ENCODE assay signal across 8 cellular contexts in genomic region chr1:108816049-108816882, GRCh38. TPM values are rescaled to one million over a fixed set of nuclear protein-coding genes. Genes with fewer than 3 reads are reported as not detected.
DNase-seq lines count a peak whose midpoint lies in the region; FAIRE-seq and TF ChIP-seq lines count a peak whose summit lies in the region.

No MANE protein-coding gene starts in this region.

- no peak overlapping the region for H3K27ac Mint-ChIP-seq in CD4-positive, alpha-beta memory T cell

- H3K4me1 ChIP-seq in NT2/D1 (ENCODE audit: insufficient read depth, insufficient read length) (peaks cover 2% of the 10 kb centered on the region), tibial artery (peaks cover 0 to 33% (median 20%) of the 10 kb centered on the region in 4 donors)
- no peaks in the 10 kb centered on the region for H3K4me1 ChIP-seq in CD4-positive, alpha-beta memory T cell (ENCODE audit: insufficient read depth, low read length)

- H3K4me3 ChIP-seq in NT2/D1 (ENCODE audit: insufficient read length, low read depth) (no peak overlapping the region), tibial artery (peak overlapping the region; percentile 18 to 50)
- no peak overlapping the region for H3K4me3 ChIP-seq in CD4-positive, alpha-beta memory T cell (ENCODE audit: low read length in 2 of 2)

- intact Hi-C loops in tibial artery (cut with DNase I; ENCODE audit: low total_unique reads): no loop called here
- intact Hi-C loops in CD4-positive, alpha-beta memory T cell (cut with micrococcal nuclease): no loop called here

- H3K36me3 ChIP-seq in NT2/D1 (ENCODE audit: insufficient read depth, insufficient read length, low read length) (peaks cover 4% of the 10 kb centered on the region), tibial artery (peaks cover 0 to 5% (median 0%) of the 10 kb centered on the region in 3 donors)
- H3K36me3 ChIP-seq in CD4-positive, alpha-beta memory T cell (ENCODE audit: insufficient read depth, low read length): no peaks in the 10 kb centered on the region

- no peak for FAIRE-seq in H54 (lab: Jason Lieb, UNC)
- FAIRE-seq in endometrium (lab: Jason Lieb, UNC): peak; percentile 95

- no peaks in the 10 kb centered on the region for H3K4me1 Mint-ChIP-seq in CD4-positive, alpha-beta memory T cell

- peak overlapping the region; percentile 36 for H3K9ac ChIP-seq in NT2/D1 (ENCODE audit: insufficient read length, low read depth)

- H3K27me3 Mint-ChIP-seq in CD4-positive, alpha-beta memory T cell: peaks cover 2 to 5% of the 10 kb centered on the region in 2 donors

- peak overlapping the region; percentile 76 to 86 for H3K27ac ChIP-seq in tibial artery
- no peak overlapping the region for H3K27ac ChIP-seq in CD4-positive, alpha-beta memory T cell (ENCODE audit: low read depth, low read length)

- CTCF ChIA-PET in CD4-positive, alpha-beta memory T cell (lab: Charles Lee; ENCODE audit: partially characterized antibody): no interaction called here
- CTCF ChIA-PET in GM10248 (lab: Yijun Ruan, JAX): interaction anchor here (0.9 to 1.8 kb wide), 6 partner anchors 12 to 298 kb away, joined by 3 to 14 read pairs (median 3); partner anchors contain the start of gene ELAPOR1

- no peaks in the 10 kb centered on the region for H3K27me3 ChIP-seq in NT2/D1 (ENCODE audit: insufficient read depth, insufficient read length)
- H3K27me3 ChIP-seq in tibial artery: no peaks in the 10 kb centered on the region
- H3K27me3 ChIP-seq in CD4-positive, alpha-beta memory T cell (ENCODE audit: insufficient read depth, low read length): no peaks in the 10 kb centered on the region

- DNase-seq in H54 (ENCODE audit: insufficient read length, low spot score) (peak; percentile 40), NT2/D1 (ENCODE audit: low read depth, low spot score) (peak; percentile 54), lung microvascular endothelial cell (ENCODE audit: low read depth in 2 of 2) (peak; percentile 96 to 98), tibial artery (peak; percentile 77 to 88), HuH-7 (ENCODE audit: low spot score) (no peak), GM10248 (ENCODE audit: extremely low spot score) (no peak)
- no peak for DNase-seq in CD4-positive, alpha-beta memory T cell

- H3K9me3 ChIP-seq in NT2/D1 (ENCODE audit: insufficient read depth, low read length) (no peaks in the 10 kb centered on the region), tibial artery (no peaks in the 10 kb centered on the region)
- no peaks in the 10 kb centered on the region for H3K9me3 ChIP-seq in CD4-positive, alpha-beta memory T cell (ENCODE audit: control insufficient read depth in 1 of 2, low read length in 2 of 2)

- TF ChIP-seq POLR2A in H54 (IDR thresholded peaks at IDR 0.05; ENCODE audit: low read depth, low read length): no peak

- no peaks in the 10 kb centered on the region for H3K9me3 Mint-ChIP-seq in CD4-positive, alpha-beta memory T cell

- TF ChIP-seq CTCF in tibial artery (IDR thresholded peaks at IDR 0.05) (no peak), GM10248 (IDR thresholded peaks at IDR 0.05; ENCODE audit: control extremely low read depth, extremely low read depth, low read depth, missing control alignments) (no peak)

- POLR2A ChIA-PET in CD4-positive, alpha-beta memory T cell (lab: Charles Lee; ENCODE audit: partially characterized antibody): no interaction called here
- POLR2A ChIA-PET in GM10248 (lab: Yijun Ruan, JAX): no interaction called here

- no peaks in the 10 kb centered on the region for H3K36me3 Mint-ChIP-seq in CD4-positive, alpha-beta memory T cell

- no peak overlapping the region for H3K4me3 Mint-ChIP-seq in CD4-positive, alpha-beta memory T cell

RNA-seq across cellular contexts. Expression of gene AKNAD1, which starts 40.6 kb away (rescaled TPM):
- 0.20 and 0.22 TPM in 2 replicates for total RNA-seq in lung microvascular endothelial cell
- not detected for total RNA-seq in CD4-positive, alpha-beta memory T cell
- not detected for polyA plus RNA-seq in CD4-positive, alpha-beta memory T cell

Comparison
In these comparisons a context has a peak if more than half of its experiments do, and no peak if none do; other contexts are left out.
1. DNase-seq: peak in H54 (single experiment), NT2/D1 (single experiment), lung microvascular endothelial cell (2 of 2) and tibial artery (2 of 2); none in HuH-7 (single experiment), CD4-positive, alpha-beta memory T cell (0 of 5) and GM10248 (single experiment).
2. H3K4me3 ChIP-seq: peak in tibial artery (2 of 2); none in NT2/D1 (single experiment) and CD4-positive, alpha-beta memory T cell (0 of 2).